In the genomic region with DNA sequence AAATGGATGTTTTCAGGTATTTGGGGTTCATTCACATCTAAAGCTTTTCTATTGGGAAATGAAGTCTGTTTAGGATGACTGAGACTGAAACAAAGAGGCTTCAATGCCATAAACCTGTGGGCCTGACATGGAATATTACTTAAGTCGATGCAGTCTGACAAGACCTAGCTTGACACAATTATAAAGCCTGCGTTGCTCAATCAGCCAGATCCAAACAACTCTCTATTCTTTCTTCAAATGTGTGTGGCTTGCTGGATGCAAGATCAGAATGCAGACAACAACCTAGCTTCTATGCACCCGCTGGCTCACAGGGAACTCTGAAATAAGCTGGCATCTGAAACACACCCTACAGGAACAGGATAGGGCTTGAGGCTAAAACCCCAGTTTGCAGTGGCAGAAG, we compare ENCODE assay signal across 1 cellular context.
TF ChIP-seq lines count a peak whose summit lies in the region.

No MANE protein-coding gene starts in this region.

TF ChIP-seq in endothelial cell of umbilical vein, 7 proteins besides CTCF, POLR2A, EP300 and RAD21 (continued from another document):
- TF ChIP-seq EZH2 (IDR thresholded peaks at IDR 0.05; ENCODE audit: borderline replicate concordance, low read depth, low read length, severe bottlenecking), result no peak
- no peak for TF ChIP-seq JUN (IDR thresholded peaks at IDR 0.05; ENCODE audit: borderline replicate concordance, insufficient read depth, insufficient read length, low read depth)
- TF ChIP-seq, protein P1, sequence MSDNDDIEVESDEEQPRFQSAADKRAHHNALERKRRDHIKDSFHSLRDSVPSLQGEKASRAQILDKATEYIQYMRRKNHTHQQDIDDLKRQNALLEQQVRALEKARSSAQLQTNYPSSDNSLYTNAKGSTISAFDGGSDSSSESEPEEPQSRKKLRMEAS (IDR thresholded peaks at IDR 0.05; ENCODE audit: insufficient read depth, insufficient read length), result no peak
